15 cellular contexts compared by ENCODE assay signal in the genomic region with DNA sequence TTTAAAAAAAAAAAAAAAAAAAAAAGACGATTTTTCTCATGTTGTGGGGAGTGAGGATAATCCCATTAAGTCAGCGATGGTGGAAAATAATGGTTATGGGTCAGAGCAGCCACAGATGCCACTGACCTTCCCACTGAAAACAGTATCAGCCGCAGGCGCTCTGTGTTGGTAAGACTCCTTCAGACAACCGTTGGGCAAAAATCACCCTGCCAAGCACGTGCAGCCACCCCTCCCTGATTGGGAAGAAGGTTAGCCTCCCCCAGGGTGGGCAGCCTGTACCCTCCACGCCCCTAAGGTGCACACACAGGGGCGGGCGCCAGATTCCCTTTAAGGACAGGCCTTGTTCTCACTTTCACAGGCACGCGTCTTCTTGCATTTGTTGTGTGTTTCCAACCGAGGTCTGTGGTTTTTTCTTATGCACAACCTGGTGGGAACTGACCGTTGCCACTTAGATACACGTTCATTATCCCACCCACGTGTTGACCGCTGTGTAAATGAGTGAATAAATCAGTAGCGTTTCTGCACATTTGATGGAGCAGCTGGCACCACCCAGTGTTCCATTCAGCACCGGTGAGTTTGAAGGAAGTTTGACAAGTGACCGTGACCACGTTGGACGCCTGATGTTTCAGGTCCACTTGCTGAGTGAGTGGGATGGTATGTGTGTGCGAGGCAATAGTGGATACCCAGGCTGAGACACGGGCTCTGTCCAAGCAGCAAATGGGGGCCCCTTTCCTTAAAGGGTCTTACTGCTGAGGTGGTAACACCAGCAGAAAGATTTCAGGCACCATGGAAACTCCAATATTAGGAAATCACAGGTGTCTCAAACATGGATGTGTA.
DNase-seq lines count a peak whose midpoint lies in the region; ATAC-seq and TF ChIP-seq lines count a peak whose summit lies in the region.
"Had no signal": no experiment of that assay in that cellular context is flagged by ENCODE, and none has a peak within 500 bp of the region (broad histone marks: within the 10 kb centered on the region; RNA-seq: fewer than 3 reads in every experiment).

No MANE protein-coding gene starts in this region.

- H3K36me3 ChIP-seq in right atrium auricular region (peaks cover 5% of the 10 kb centered on the region), spleen (peaks cover 0 to 17% (median 0%) of the 10 kb centered on the region in 6 donors)

- H3K9me3 ChIP-seq in right atrium auricular region (no peaks in the 10 kb centered on the region), spleen (no peaks in the 10 kb centered on the region)

- H3K4me1 ChIP-seq in right atrium auricular region, result no peaks in the 10 kb centered on the region
- H3K4me1 ChIP-seq in spleen, result no peaks in the 10 kb centered on the region

- TF ChIP-seq POLR2A in spleen (IDR thresholded peaks at IDR 0.05), result no peak

- DNase-seq in cardiac septum (ENCODE audit: low spot score), result peak; percentile 67
- no peak for DNase-seq in right atrium auricular region (ENCODE audit: low spot score)
- DNase-seq in mesenteric fat pad (ENCODE audit: low spot score), result peak; percentile 83
- peak; percentile 52 for DNase-seq in spleen
- no peak for DNase-seq in NCI-H1436 (lab: John Stamatoyannopoulos, UW)
- DNase-seq: C1 segment of cervical spinal cord; Calu3; CD4-positive, alpha-beta memory T cell; COR-L47; DMS153; DND-41; H9 had no signal

- ATAC-seq in GM18861 (IDR thresholded peaks at IDR 0.05; ENCODE audit: unreplicated experiment), result no peak
- ATAC-seq: GM23338, HCT116 had no signal

- H3K27me3 ChIP-seq in right atrium auricular region (no peaks in the 10 kb centered on the region), spleen (replicated peaks in 1 of 7) (no peaks in the 10 kb centered on the region)

- H3K27ac ChIP-seq in right atrium auricular region (no peak overlapping the region), spleen (no peak overlapping the region)

- TF ChIP-seq CTCF in right atrium auricular region (IDR thresholded peaks at IDR 0.05), result no peak
- TF ChIP-seq CTCF in spleen (IDR thresholded peaks at IDR 0.05 in 8 of 11, conservative IDR thresholded peaks at IDR 0.05 in 3 of 11), result no peak

- H3K4me3 ChIP-seq in right atrium auricular region, result no peak overlapping the region
- H3K4me3 ChIP-seq in spleen, result no peak overlapping the region
- H3K4me3 ChIP-seq: GM23338 had no signal

- 86 to 91% (median 90%) methylated on average over 23 of the region's 23 CpGs for WGBS in spleen, 5 donors

- intact Hi-C loops in cardiac septum (cut with DNase I), result no loop called here
- intact Hi-C loops in spleen (cut with DNase I; ENCODE audit: low total_unique reads), result no loop called here

Comparison
In these comparisons a context has a peak if more than half of its experiments do, and no peak if none do; other contexts are left out.
1. DNase-seq: peak in cardiac septum (single experiment), mesenteric fat pad (single experiment) and spleen (single experiment); none in right atrium auricular region (single experiment) and NCI-H1436 (single experiment).